ENCODE assay signal across 1 cellular context in genomic region chr12:124745891-124746570, GRCh38.
TF ChIP-seq lines count a peak whose summit lies in the region.

No MANE protein-coding gene starts in this region.

TF ChIP-seq in HepG2, 621 proteins besides CTCF, POLR2A, EP300 and RAD21 (continued from another document and continues in another):
- TF ChIP-seq ZBTB21 (CRISPR knock-in tag; IDR thresholded peaks at IDR 0.05) (no peak), ZFY (CRISPR knock-in tag; IDR thresholded peaks at IDR 0.05) (peak; percentile 26; the same call in 1 of the 2 replicates), CAMTA2 (CRISPR knock-in tag; IDR thresholded peaks at IDR 0.05; ENCODE audit: borderline replicate concordance) (no peak), LBX2 (CRISPR knock-in tag; IDR thresholded peaks at IDR 0.05; ENCODE audit: borderline replicate concordance) (no peak), REPIN1 (CRISPR knock-in tag; IDR thresholded peaks at IDR 0.05; ENCODE audit: borderline replicate concordance, low read depth) (no peak), MATR3 (CRISPR knock-in tag; IDR thresholded peaks at IDR 0.05) (no peak), FIP1L1 (IDR thresholded peaks at IDR 0.05; ENCODE audit: borderline replicate concordance, insufficient read depth, low read depth, low read length) (no peak), RXRB (CRISPR knock-in tag; IDR thresholded peaks at IDR 0.05; ENCODE audit: borderline replicate concordance) (peak; percentile 66; the same call in 1 of the 2 replicates), ZNF430 (CRISPR knock-in tag; IDR thresholded peaks at IDR 0.05) (no peak), ZNF10 (CRISPR knock-in tag; IDR thresholded peaks at IDR 0.05; ENCODE audit: borderline replicate concordance, low read depth) (no peak), EED (CRISPR knock-in tag; IDR thresholded peaks at IDR 0.05) (no peak), ZBTB7A (CRISPR knock-in tag; IDR thresholded peaks at IDR 0.05) (no peak; the same call in 1 of the 2 replicates), HMG20A (CRISPR knock-in tag; IDR thresholded peaks at IDR 0.05; ENCODE audit: borderline replicate concordance) (peak; percentile 48; the same call in 1 of the 2 replicates), RORA (CRISPR knock-in tag; IDR thresholded peaks at IDR 0.05) (no peak), ZNF138 (CRISPR knock-in tag; IDR thresholded peaks at IDR 0.05; ENCODE audit: low read depth) (no peak), LCORL (IDR thresholded peaks at IDR 0.05) (no peak), LCORL (CRISPR knock-in tag; IDR thresholded peaks at IDR 0.05) (0 out of 2 replicates have a peak, but pooled peaks have one; percentile 18), EZH2 (conservative IDR thresholded peaks at IDR 0.05; ENCODE audit: low read depth, low read length) (no peak), ZNF329 (CRISPR knock-in tag; IDR thresholded peaks at IDR 0.05; ENCODE audit: low read depth) (peak; percentile 46; the same call in 1 of the 2 replicates), BCL6 (CRISPR knock-in tag; IDR thresholded peaks at IDR 0.05) (0 out of 2 replicates have a peak, but pooled peaks have one; percentile 43), EHMT2 (IDR thresholded peaks at IDR 0.05; ENCODE audit: borderline replicate concordance, low read depth, low read length) (no peak), HOMEZ (CRISPR knock-in tag; IDR thresholded peaks at IDR 0.05; ENCODE audit: low read depth) (no peak), BRD4 (CRISPR knock-in tag; IDR thresholded peaks at IDR 0.05) (no peak), ZFP82 (CRISPR knock-in tag; IDR thresholded peaks at IDR 0.05; ENCODE audit: borderline replicate concordance) (no peak), AKNA (CRISPR knock-in tag; IDR thresholded peaks at IDR 0.05; ENCODE audit: borderline replicate concordance) (no peak), HNF1B (CRISPR knock-in tag; IDR thresholded peaks at IDR 0.05) (0 out of 2 replicates have a peak, but pooled peaks have one; percentile 18), AGO2 (optimal IDR thresholded peaks at IDR 0.05; ENCODE audit: low read depth, low read length) (peak; percentile 18), ZNF446 (CRISPR knock-in tag; IDR thresholded peaks at IDR 0.05) (no peak), DMAP1 (CRISPR knock-in tag; IDR thresholded peaks at IDR 0.05) (no peak)
- TF ChIP-seq, protein P1, sequence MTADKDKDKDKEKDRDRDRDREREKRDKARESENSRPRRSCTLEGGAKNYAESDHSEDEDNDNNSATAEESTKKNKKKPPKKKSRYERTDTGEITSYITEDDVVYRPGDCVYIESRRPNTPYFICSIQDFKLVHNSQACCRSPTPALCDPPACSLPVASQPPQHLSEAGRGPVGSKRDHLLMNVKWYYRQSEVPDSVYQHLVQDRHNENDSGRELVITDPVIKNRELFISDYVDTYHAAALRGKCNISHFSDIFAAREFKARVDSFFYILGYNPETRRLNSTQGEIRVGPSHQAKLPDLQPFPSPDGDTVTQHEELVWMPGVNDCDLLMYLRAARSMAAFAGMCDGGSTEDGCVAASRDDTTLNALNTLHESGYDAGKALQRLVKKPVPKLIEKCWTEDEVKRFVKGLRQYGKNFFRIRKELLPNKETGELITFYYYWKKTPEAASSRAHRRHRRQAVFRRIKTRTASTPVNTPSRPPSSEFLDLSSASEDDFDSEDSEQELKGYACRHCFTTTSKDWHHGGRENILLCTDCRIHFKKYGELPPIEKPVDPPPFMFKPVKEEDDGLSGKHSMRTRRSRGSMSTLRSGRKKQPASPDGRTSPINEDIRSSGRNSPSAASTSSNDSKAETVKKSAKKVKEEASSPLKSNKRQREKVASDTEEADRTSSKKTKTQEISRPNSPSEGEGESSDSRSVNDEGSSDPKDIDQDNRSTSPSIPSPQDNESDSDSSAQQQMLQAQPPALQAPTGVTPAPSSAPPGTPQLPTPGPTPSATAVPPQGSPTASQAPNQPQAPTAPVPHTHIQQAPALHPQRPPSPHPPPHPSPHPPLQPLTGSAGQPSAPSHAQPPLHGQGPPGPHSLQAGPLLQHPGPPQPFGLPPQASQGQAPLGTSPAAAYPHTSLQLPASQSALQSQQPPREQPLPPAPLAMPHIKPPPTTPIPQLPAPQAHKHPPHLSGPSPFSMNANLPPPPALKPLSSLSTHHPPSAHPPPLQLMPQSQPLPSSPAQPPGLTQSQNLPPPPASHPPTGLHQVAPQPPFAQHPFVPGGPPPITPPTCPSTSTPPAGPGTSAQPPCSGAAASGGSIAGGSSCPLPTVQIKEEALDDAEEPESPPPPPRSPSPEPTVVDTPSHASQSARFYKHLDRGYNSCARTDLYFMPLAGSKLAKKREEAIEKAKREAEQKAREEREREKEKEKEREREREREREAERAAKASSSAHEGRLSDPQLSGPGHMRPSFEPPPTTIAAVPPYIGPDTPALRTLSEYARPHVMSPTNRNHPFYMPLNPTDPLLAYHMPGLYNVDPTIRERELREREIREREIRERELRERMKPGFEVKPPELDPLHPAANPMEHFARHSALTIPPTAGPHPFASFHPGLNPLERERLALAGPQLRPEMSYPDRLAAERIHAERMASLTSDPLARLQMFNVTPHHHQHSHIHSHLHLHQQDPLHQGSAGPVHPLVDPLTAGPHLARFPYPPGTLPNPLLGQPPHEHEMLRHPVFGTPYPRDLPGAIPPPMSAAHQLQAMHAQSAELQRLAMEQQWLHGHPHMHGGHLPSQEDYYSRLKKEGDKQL (CRISPR knock-in tag; IDR thresholded peaks at IDR 0.05; ENCODE audit: low read depth), result no peak
- TF ChIP-seq, protein P2, sequence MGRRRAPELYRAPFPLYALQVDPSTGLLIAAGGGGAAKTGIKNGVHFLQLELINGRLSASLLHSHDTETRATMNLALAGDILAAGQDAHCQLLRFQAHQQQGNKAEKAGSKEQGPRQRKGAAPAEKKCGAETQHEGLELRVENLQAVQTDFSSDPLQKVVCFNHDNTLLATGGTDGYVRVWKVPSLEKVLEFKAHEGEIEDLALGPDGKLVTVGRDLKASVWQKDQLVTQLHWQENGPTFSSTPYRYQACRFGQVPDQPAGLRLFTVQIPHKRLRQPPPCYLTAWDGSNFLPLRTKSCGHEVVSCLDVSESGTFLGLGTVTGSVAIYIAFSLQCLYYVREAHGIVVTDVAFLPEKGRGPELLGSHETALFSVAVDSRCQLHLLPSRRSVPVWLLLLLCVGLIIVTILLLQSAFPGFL (CRISPR knock-in tag; IDR thresholded peaks at IDR 0.05), result no peak
- TF ChIP-seq, protein P3, sequence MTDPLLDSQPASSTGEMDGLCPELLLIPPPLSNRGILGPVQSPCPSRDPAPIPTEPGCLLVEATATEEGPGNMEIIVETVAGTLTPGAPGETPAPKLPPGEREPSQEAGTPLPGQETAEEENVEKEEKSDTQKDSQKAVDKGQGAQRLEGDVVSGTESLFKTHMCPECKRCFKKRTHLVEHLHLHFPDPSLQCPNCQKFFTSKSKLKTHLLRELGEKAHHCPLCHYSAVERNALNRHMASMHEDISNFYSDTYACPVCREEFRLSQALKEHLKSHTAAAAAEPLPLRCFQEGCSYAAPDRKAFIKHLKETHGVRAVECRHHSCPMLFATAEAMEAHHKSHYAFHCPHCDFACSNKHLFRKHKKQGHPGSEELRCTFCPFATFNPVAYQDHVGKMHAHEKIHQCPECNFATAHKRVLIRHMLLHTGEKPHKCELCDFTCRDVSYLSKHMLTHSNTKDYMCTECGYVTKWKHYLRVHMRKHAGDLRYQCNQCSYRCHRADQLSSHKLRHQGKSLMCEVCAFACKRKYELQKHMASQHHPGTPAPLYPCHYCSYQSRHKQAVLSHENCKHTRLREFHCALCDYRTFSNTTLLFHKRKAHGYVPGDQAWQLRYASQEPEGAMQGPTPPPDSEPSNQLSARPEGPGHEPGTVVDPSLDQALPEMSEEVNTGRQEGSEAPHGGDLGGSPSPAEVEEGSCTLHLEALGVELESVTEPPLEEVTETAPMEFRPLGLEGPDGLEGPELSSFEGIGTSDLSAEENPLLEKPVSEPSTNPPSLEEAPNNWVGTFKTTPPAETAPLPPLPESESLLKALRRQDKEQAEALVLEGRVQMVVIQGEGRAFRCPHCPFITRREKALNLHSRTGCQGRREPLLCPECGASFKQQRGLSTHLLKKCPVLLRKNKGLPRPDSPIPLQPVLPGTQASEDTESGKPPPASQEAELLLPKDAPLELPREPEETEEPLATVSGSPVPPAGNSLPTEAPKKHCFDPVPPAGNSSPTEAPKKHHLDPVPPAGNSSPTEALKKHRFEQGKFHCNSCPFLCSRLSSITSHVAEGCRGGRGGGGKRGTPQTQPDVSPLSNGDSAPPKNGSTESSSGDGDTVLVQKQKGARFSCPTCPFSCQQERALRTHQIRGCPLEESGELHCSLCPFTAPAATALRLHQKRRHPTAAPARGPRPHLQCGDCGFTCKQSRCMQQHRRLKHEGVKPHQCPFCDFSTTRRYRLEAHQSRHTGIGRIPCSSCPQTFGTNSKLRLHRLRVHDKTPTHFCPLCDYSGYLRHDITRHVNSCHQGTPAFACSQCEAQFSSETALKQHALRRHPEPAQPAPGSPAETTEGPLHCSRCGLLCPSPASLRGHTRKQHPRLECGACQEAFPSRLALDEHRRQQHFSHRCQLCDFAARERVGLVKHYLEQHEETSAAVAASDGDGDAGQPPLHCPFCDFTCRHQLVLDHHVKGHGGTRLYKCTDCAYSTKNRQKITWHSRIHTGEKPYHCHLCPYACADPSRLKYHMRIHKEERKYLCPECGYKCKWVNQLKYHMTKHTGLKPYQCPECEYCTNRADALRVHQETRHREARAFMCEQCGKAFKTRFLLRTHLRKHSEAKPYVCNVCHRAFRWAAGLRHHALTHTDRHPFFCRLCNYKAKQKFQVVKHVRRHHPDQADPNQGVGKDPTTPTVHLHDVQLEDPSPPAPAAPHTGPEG (CRISPR knock-in tag; IDR thresholded peaks at IDR 0.05), result no peak
- TF ChIP-seq, protein P4, sequence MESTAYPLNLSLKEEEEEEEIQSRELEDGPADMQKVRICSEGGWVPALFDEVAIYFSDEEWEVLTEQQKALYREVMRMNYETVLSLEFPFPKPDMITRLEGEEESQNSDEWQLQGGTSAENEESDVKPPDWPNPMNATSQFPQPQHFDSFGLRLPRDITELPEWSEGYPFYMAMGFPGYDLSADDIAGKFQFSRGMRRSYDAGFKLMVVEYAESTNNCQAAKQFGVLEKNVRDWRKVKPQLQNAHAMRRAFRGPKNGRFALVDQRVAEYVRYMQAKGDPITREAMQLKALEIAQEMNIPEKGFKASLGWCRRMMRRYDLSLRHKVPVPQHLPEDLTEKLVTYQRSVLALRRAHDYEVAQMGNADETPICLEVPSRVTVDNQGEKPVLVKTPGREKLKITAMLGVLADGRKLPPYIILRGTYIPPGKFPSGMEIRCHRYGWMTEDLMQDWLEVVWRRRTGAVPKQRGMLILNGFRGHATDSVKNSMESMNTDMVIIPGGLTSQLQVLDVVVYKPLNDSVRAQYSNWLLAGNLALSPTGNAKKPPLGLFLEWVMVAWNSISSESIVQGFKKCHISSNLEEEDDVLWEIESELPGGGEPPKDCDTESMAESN (CRISPR knock-in tag; conservative IDR thresholded peaks at IDR 0.05), result no peak
